In genomic region chr19:38711726-38712153, GRCh38 we compare ENCODE assay signal across 8 cellular contexts. TPM values are rescaled to one million over a fixed set of nuclear protein-coding genes. Genes with fewer than 3 reads are reported as not detected.
DNase-seq lines count a peak whose midpoint lies in the region; ATAC-seq and TF ChIP-seq lines count a peak whose summit lies in the region.

No MANE protein-coding gene starts in this region.

- intact Hi-C loops in adrenal gland (cut with DNase I), result no loop called here

- peaks cover 63 to 85% of the 10 kb centered on the region in 2 donors for H3K4me1 ChIP-seq in adrenal gland (replicated peaks in 1 of 2)
- H3K4me1 ChIP-seq in right atrium auricular region, result peaks cover 3 to 94% of the 10 kb centered on the region in 2 donors

- ATAC-seq in HG03159 (IDR thresholded peaks at IDR 0.05; ENCODE audit: unreplicated experiment) (no peak), GM21367 (IDR thresholded peaks at IDR 0.05; ENCODE audit: unreplicated experiment) (no peak)

- WGBS in adrenal gland, 4 donors, result 21 to 31% (median 29%) methylated on average over 3 to 12 of the region's 12 CpGs

- peak in 5 of 6 experiments; percentile 13 to 49 (median 30) for TF ChIP-seq CTCF in adrenal gland (IDR thresholded peaks at IDR 0.05)
- peak in 1 of 2 donors; percentile 10 for TF ChIP-seq CTCF in right atrium auricular region (IDR thresholded peaks at IDR 0.05)

- peak; percentile 69 for DNase-seq in GM04503 (ENCODE audit: low read depth)
- peak; percentile 71 to 95 (median 93) for DNase-seq in adrenal gland
- DNase-seq in right atrium auricular region (ENCODE audit: low spot score), result no peak
- DNase-seq in activated CD4-positive, alpha-beta T cell treated with anti-CD3 and anti-CD28 coated beads for 48 hours, result no peak
- DNase-seq in GF-D8 (lab: John Stamatoyannopoulos, UW), result no peak

- H3K36me3 ChIP-seq in adrenal gland (replicated peaks in 1 of 2), result peaks cover 0 to 91% of the 10 kb centered on the region in 2 donors
- peaks cover 99% of the 10 kb centered on the region for H3K36me3 ChIP-seq in right atrium auricular region

- no peaks in the 10 kb centered on the region for H3K9me3 ChIP-seq in adrenal gland (replicated peaks in 1 of 3)
- no peaks in the 10 kb centered on the region for H3K9me3 ChIP-seq in right atrium auricular region

- no peaks in the 10 kb centered on the region for H3K27me3 ChIP-seq in adrenal gland
- no peaks in the 10 kb centered on the region for H3K27me3 ChIP-seq in right atrium auricular region

- no peak overlapping the region for H3K4me3 ChIP-seq in adrenal gland
- H3K4me3 ChIP-seq in right atrium auricular region, result no peak overlapping the region
- H3K4me3 ChIP-seq in skin epidermis, result no peak overlapping the region

- H3K27ac ChIP-seq in adrenal gland, result peak overlapping the region; percentile 49 to 93 (median 82)
- H3K27ac ChIP-seq in right atrium auricular region, result peak overlapping the region; percentile 86 to 93
- peak overlapping the region in 13 of 21 experiments; percentile 8 to 68 (median 42) for H3K27ac ChIP-seq in skin epidermis

- TF ChIP-seq POLR2A in adrenal gland (IDR thresholded peaks at IDR 0.05), result peak in 1 of 2 donors; percentile 75

RNA-seq across cellular contexts. Expression of gene CAPN12, which starts 32.5 kb away (rescaled TPM):
- total RNA-seq in adrenal gland (1 to 10 TPM in 5 of 8 donors, under 1 TPM in 2, not detected in 1; 0.39 to 5.0 (median 3.7) TPM), right atrium auricular region (under 1 TPM; 0.74 to 0.90 TPM)
- 10 to 100 TPM in 2 of 3 donors, under 1 TPM in 1; 0.68 to 23.1 (median 11.2) TPM for polyA plus RNA-seq in adrenal gland

Comparison
In these comparisons a context has a peak if more than half of its experiments do, and no peak if none do; other contexts are left out.
1. DNase-seq: peak in GM04503 (single experiment) and adrenal gland (7 of 7); none in right atrium auricular region (single experiment), activated CD4-positive, alpha-beta T cell treated with anti-CD3 and anti-CD28 coated beads for 48 hours (single experiment) and GF-D8 (single experiment).
2. Peak in every context shown above with its lines, with median percentiles within 50 percentile points of each other: H3K27ac ChIP-seq.